Comparison of ENCODE assay signal across 8 cellular contexts in genomic region chr5:127030259-127031146, GRCh38. TPM values are rescaled to one million over a fixed set of nuclear protein-coding genes. Genes with fewer than 3 reads are reported as not detected.
DNase-seq lines count a peak whose midpoint lies in the region; ATAC-seq and TF ChIP-seq lines count a peak whose summit lies in the region.

MARCHF3 (minus strand) TSS chr5:127030558; CDS start chr5:126918171, 112,387 bp downstream.

- H3K36me3 Mint-ChIP-seq in activated naive CD8-positive, alpha-beta T cell treated with anti-CD3 and anti-CD28 coated beads, Interleukin-2, amount 10 ng/mL, durations not matched to agents 7 days and 5 days: no peaks in the 10 kb centered on the region
- peaks cover 1% of the 10 kb centered on the region for H3K36me3 Mint-ChIP-seq in osteocyte (ENCODE audit: unreplicated experiment)

- H3K9me3 Mint-ChIP-seq in activated naive CD8-positive, alpha-beta T cell treated with anti-CD3 and anti-CD28 coated beads, Interleukin-2, amount 10 ng/mL, durations not matched to agents 7 days and 5 days: no peaks in the 10 kb centered on the region
- no peaks in the 10 kb centered on the region for H3K9me3 Mint-ChIP-seq in osteocyte (ENCODE audit: unreplicated experiment)

- H3K4me1 ChIP-seq in thoracic aorta (ENCODE audit: control insufficient read depth in 1 of 2, low read depth in 2 of 2): peaks cover 0 to 10% of the 10 kb centered on the region in 2 donors

- no peaks in the 10 kb centered on the region for H3K9me3 ChIP-seq in thoracic aorta

- TF ChIP-seq CTCF in GM12864 (IDR thresholded peaks at IDR 0.05; ENCODE audit: low read depth, low read length, missing control alignments): no peak
- TF ChIP-seq CTCF in osteocyte (IDR thresholded peaks at IDR 0.05): peak; percentile 53
- peak; percentile 12 for TF ChIP-seq CTCF in thoracic aorta (IDR thresholded peaks at IDR 0.05)

- DNase-seq in GM12864 (ENCODE audit: low read depth) (peak; percentile 78), NCI-H1092 (lab: John Stamatoyannopoulos, UW) (peak; percentile 84), SKM-1 (lab: John Stamatoyannopoulos, UW; ENCODE audit: unreplicated experiment) (peak; percentile 81), head of caudate nucleus (peak; percentile 79 to 97 (median 94)), osteocyte (ENCODE audit: extremely low spot score, unreplicated experiment) (peak; percentile 99), thoracic aorta (ENCODE audit: low spot score) (peak; percentile 72)
- peak; percentile 98 for DNase-seq in activated naive CD8-positive, alpha-beta T cell treated with anti-CD3 and anti-CD28 coated beads, Interleukin-2, amount 10 ng/mL, durations not matched to agents 7 days and 5 days

- H3K36me3 ChIP-seq in thoracic aorta: no peaks in the 10 kb centered on the region

- intact Hi-C loops in head of caudate nucleus (cut with DNase I): no loop called here

- peaks cover 15% of the 10 kb centered on the region for H3K4me1 Mint-ChIP-seq in activated naive CD8-positive, alpha-beta T cell treated with anti-CD3 and anti-CD28 coated beads, Interleukin-2, amount 10 ng/mL, durations not matched to agents 7 days and 5 days
- H3K4me1 Mint-ChIP-seq in osteocyte (ENCODE audit: unreplicated experiment): peaks cover 26% of the 10 kb centered on the region

- peak; percentile 98 for ATAC-seq in HG02610 (IDR thresholded peaks at IDR 0.05; ENCODE audit: unreplicated experiment)
- ATAC-seq in activated naive CD8-positive, alpha-beta T cell treated with anti-CD3 and anti-CD28 coated beads, Interleukin-2, amount 10 ng/mL, durations not matched to agents 7 days and 5 days (ENCODE audit: low read depth): peak; percentile 98
- peak; percentile 86 for ATAC-seq in thoracic aorta (ENCODE audit: insufficient number of reproducible peaks, low FRiP score, low read depth)

- peak within 1 kb of the TSS; percentile 70 for H3K27ac Mint-ChIP-seq in activated naive CD8-positive, alpha-beta T cell treated with anti-CD3 and anti-CD28 coated beads, Interleukin-2, amount 10 ng/mL, durations not matched to agents 7 days and 5 days
- peak within 1 kb of the TSS; percentile 78 for H3K27ac Mint-ChIP-seq in osteocyte (ENCODE audit: unreplicated experiment)

- H3K4me3 ChIP-seq in GM12864 (ENCODE audit: low read depth, low read length) (peak within 1 kb of the TSS; percentile 66), thoracic aorta (peak within 1 kb of the TSS; percentile 97)

- H3K4me3 Mint-ChIP-seq in activated naive CD8-positive, alpha-beta T cell treated with anti-CD3 and anti-CD28 coated beads, Interleukin-2, amount 10 ng/mL, durations not matched to agents 7 days and 5 days: peak within 1 kb of the TSS; percentile 86
- peak within 1 kb of the TSS; percentile 92 for H3K4me3 Mint-ChIP-seq in osteocyte (ENCODE audit: unreplicated experiment)

- peak within 1 kb of the TSS; percentile 91 to 94 for H3K27ac ChIP-seq in thoracic aorta

- peaks cover 35% of the 10 kb centered on the region for H3K27me3 Mint-ChIP-seq in activated naive CD8-positive, alpha-beta T cell treated with anti-CD3 and anti-CD28 coated beads, Interleukin-2, amount 10 ng/mL, durations not matched to agents 7 days and 5 days
- H3K27me3 Mint-ChIP-seq in osteocyte (ENCODE audit: unreplicated experiment): peaks cover 4% of the 10 kb centered on the region

- no peaks in the 10 kb centered on the region for H3K27me3 ChIP-seq in thoracic aorta (replicated peaks; ENCODE audit: insufficient read depth)

- POLR2A ChIA-PET in activated naive CD8-positive, alpha-beta T cell treated with anti-CD3 and anti-CD28 coated beads, Interleukin-2, amount 10 ng/mL, durations not matched to agents 7 days and 5 days (lab: Charles Lee): interaction anchor here (1.0 to 2.2 kb wide), 5 partner anchors 42 to 253 kb away, joined by 3 to 7 read pairs (median 5); partner anchors contain the start of gene C5orf63

RNA-seq across cellular contexts. Expression of gene MARCHF3, which starts in this region (rescaled TPM):
- 1 to 10 TPM; 2.4 to 2.7 TPM for total RNA-seq in activated naive CD8-positive, alpha-beta T cell treated with anti-CD3 and anti-CD28 coated beads, Interleukin-2, amount 10 ng/mL, durations not matched to agents 7 days and 5 days
- total RNA-seq in osteocyte (33.5 and 34.5 TPM in 2 replicates), thoracic aorta (10 to 100 TPM; 10.4 to 34.1 TPM)

Comparison
In these comparisons a context has a peak if more than half of its experiments do, and no peak if none do; other contexts are left out.
1. Peak in every context shown above with its lines: DNase-seq, ATAC-seq, H3K4me3 ChIP-seq and H3K27ac ChIP-seq.